ENCODE assay signal across 4 cellular contexts in the genomic region with DNA sequence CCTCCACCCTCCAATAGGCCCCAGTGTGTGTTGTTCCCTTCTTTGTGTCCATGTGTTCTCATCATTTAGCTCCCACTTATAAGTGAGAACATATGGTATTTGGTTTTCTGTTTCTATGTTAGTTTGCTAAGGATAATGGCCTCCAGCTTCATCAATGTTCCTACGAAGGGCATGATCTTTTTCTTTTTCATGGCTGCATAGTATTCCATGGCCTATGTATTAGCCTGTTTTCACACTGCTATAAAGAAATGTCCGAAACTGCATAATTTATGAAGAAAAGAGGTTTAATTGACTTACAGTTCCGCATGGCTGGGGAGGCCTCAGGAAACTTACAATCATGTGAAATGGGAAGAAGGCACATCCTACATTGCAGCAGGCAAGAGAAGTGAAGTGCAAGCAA. TPM values are rescaled to one million over a fixed set of nuclear protein-coding genes. Genes with fewer than 3 reads are reported as not detected.
"Had no signal": no experiment of that assay in that cellular context is flagged by ENCODE, and none has a peak within 500 bp of the region (broad histone marks: within the 10 kb centered on the region; RNA-seq: fewer than 3 reads in every experiment).

No MANE protein-coding gene starts in this region.

RNA-seq across cellular contexts. Expression of gene NEUROD1, which starts 22.2 kb away (rescaled TPM):
- total RNA-seq: LHCN-M2, M059J, MCF 10A, NCI-H460 had no signal

RNA-seq across cellular contexts. Expression of gene CERKL, which starts 45.6 kb away (rescaled TPM):
- total RNA-seq: NCI-H460 had no signal
